Comparison of ENCODE assay signal across 30 cellular contexts in genomic region chr16:1076801-1077576, GRCh38. TPM values are rescaled to one million over a fixed set of nuclear protein-coding genes. Genes with fewer than 3 reads are reported as not detected.
"Had no signal": no experiment of that assay in that cellular context is flagged by ENCODE, and none has a peak within 500 bp of the region (broad histone marks: within the 10 kb centered on the region; RNA-seq: fewer than 3 reads in every experiment).

No MANE protein-coding gene starts in this region.

- H3K27ac ChIP-seq: foreskin keratinocyte, hepatocyte, left ventricle myocardium inferior, parathyroid adenoma, upper lobe of left lung had no signal

- ATAC-seq: activated CD8-positive, alpha-beta memory T cell treated with anti-CD3 and anti-CD28 coated beads, Interleukin-2, amount 10 ng/mL, durations not matched to agents 7 days and 5 days; activated CD8-positive, alpha-beta T cell treated with anti-CD3 and anti-CD28 coated beads for 36 hours; foreskin keratinocyte; natural killer cell; T-helper 17 cell had no signal

- H3K4me1 Mint-ChIP-seq: activated CD4-positive, alpha-beta T cell treated with anti-CD3 and anti-CD28 coated beads, Interleukin-2, amount 10 ng/mL, durations not matched to agents 24 days and 14 days; activated CD8-positive, alpha-beta memory T cell treated with anti-CD3 and anti-CD28 coated beads, Interleukin-2, amount 10 ng/mL, durations not matched to agents 7 days and 5 days; activated naive CD4-positive, alpha-beta T cell treated with anti-CD3 and anti-CD28 coated beads, Interleukin-2, amount 50 U/mL, for 24 hours; immature natural killer cell; natural killer cell; T-helper 17 cell had no signal

- H3K4me3 Mint-ChIP-seq: activated CD4-positive, alpha-beta T cell treated with anti-CD3 and anti-CD28 coated beads, Interleukin-2, amount 10 ng/mL, durations not matched to agents 24 days and 14 days; activated CD8-positive, alpha-beta memory T cell treated with anti-CD3 and anti-CD28 coated beads, Interleukin-2, amount 10 ng/mL, durations not matched to agents 7 days and 5 days; activated CD8-positive, alpha-beta T cell treated with anti-CD3 and anti-CD28 coated beads for 36 hours; activated naive CD4-positive, alpha-beta T cell treated with anti-CD3 and anti-CD28 coated beads, Interleukin-2, amount 50 U/mL, for 24 hours; activated T-helper 1 cell treated with anti-CD3 and anti-CD28 coated beads, Interleukin-12 subunit alpha, Interleukin-12 subunit beta, Interleukin-2, Interleukin-4 antibody, amounts not matched to agents 30 ng/mL and 10 ng/mL and 1 ng/mL, durations not matched to agents 14 hours and 24 hours and 36 hours; immature natural killer cell; natural killer cell; T-helper 17 cell had no signal

- H3K27me3 Mint-ChIP-seq: activated CD4-positive, alpha-beta T cell treated with anti-CD3 and anti-CD28 coated beads, Interleukin-2, amount 10 ng/mL, durations not matched to agents 24 days and 14 days had no signal

- DNase-seq: activated CD4-positive, alpha-beta T cell treated with anti-CD3 and anti-CD28 coated beads, Interleukin-2, amount 10 ng/mL, durations not matched to agents 24 days and 14 days; activated CD8-positive, alpha-beta memory T cell treated with anti-CD3 and anti-CD28 coated beads, Interleukin-2, amount 10 ng/mL, durations not matched to agents 7 days and 5 days; activated CD8-positive, alpha-beta T cell treated with anti-CD3 and anti-CD28 coated beads for 36 hours; activated gamma-delta T cell treated with Interleukin-2 at 50 U/mL for 16 hours; aorta; central memory CD4-positive, alpha-beta T cell; dermis blood vessel endothelial cell; effector CD8-positive, alpha-beta T cell; foreskin keratinocyte; immature natural killer cell; left ventricle myocardium inferior; midbrain; natural killer cell; nucleus accumbens; stimulated activated CD4-positive, alpha-beta T cell treated with anti-CD3 and anti-CD28 coated beads, Interleukin-2, amount 100 ng/mL, for 48 hours; stimulated activated CD8-positive, alpha-beta memory T cell treated with anti-CD3 and anti-CD28 coated beads, Interleukin-4, amount 100 ng/mL, for 48 hours; stimulated activated naive CD4-positive, alpha-beta T cell; SW 1271; T-helper 17 cell had no signal

- H3K27ac Mint-ChIP-seq: activated CD4-positive, alpha-beta T cell treated with anti-CD3 and anti-CD28 coated beads, Interleukin-2, amount 10 ng/mL, durations not matched to agents 24 days and 14 days; activated CD8-positive, alpha-beta memory T cell treated with anti-CD3 and anti-CD28 coated beads, Interleukin-2, amount 10 ng/mL, durations not matched to agents 7 days and 5 days; activated CD8-positive, alpha-beta T cell treated with anti-CD3 and anti-CD28 coated beads for 36 hours; activated naive CD4-positive, alpha-beta T cell treated with anti-CD3 and anti-CD28 coated beads, Interleukin-2, amount 50 U/mL, for 24 hours; activated T-helper 1 cell treated with anti-CD3 and anti-CD28 coated beads, Interleukin-12 subunit alpha, Interleukin-12 subunit beta, Interleukin-2, Interleukin-4 antibody, amounts not matched to agents 30 ng/mL and 10 ng/mL and 1 ng/mL, durations not matched to agents 14 hours and 24 hours and 36 hours; immature natural killer cell; natural killer cell; T-helper 17 cell had no signal

- H3K36me3 ChIP-seq: left ventricle myocardium inferior, upper lobe of left lung had no signal

- H3K9me3 Mint-ChIP-seq: activated CD4-positive, alpha-beta T cell treated with anti-CD3 and anti-CD28 coated beads, Interleukin-2, amount 10 ng/mL, durations not matched to agents 24 days and 14 days; activated CD8-positive, alpha-beta T cell treated with anti-CD3 and anti-CD28 coated beads for 36 hours; activated naive CD4-positive, alpha-beta T cell treated with anti-CD3 and anti-CD28 coated beads, Interleukin-2, amount 50 U/mL, for 24 hours; activated T-helper 1 cell treated with anti-CD3 and anti-CD28 coated beads, Interleukin-12 subunit alpha, Interleukin-12 subunit beta, Interleukin-2, Interleukin-4 antibody, amounts not matched to agents 30 ng/mL and 10 ng/mL and 1 ng/mL, durations not matched to agents 14 hours and 24 hours and 36 hours; immature natural killer cell; natural killer cell had no signal

- H3K4me1 ChIP-seq: foreskin keratinocyte, left ventricle myocardium inferior, parathyroid adenoma had no signal

- H3K9ac ChIP-seq: parathyroid adenoma had no signal

- H3K36me3 Mint-ChIP-seq: activated CD8-positive, alpha-beta memory T cell treated with anti-CD3 and anti-CD28 coated beads, Interleukin-2, amount 10 ng/mL, durations not matched to agents 7 days and 5 days; activated naive CD4-positive, alpha-beta T cell treated with anti-CD3 and anti-CD28 coated beads, Interleukin-2, amount 50 U/mL, for 24 hours; immature natural killer cell; natural killer cell had no signal

- H3K4me3 ChIP-seq: hepatocyte, left ventricle myocardium inferior, upper lobe of left lung had no signal

- H3K9me3 ChIP-seq: left ventricle myocardium inferior, upper lobe of left lung had no signal

RNA-seq across cellular contexts. Expression of gene SSTR5, which starts 4.4 kb away (rescaled TPM):
- total RNA-seq: activated CD4-positive, alpha-beta T cell treated with anti-CD3 and anti-CD28 coated beads, Interleukin-2, amount 10 ng/mL, durations not matched to agents 24 days and 14 days; activated CD8-positive, alpha-beta memory T cell treated with anti-CD3 and anti-CD28 coated beads, Interleukin-2, amount 10 ng/mL, durations not matched to agents 7 days and 5 days; activated CD8-positive, alpha-beta T cell treated with anti-CD3 and anti-CD28 coated beads for 36 hours; activated T-helper 1 cell treated with anti-CD3 and anti-CD28 coated beads, Interleukin-12 subunit alpha, Interleukin-12 subunit beta, Interleukin-2, Interleukin-4 antibody, amounts not matched to agents 30 ng/mL and 10 ng/mL and 1 ng/mL, durations not matched to agents 14 hours and 24 hours and 36 hours; foreskin keratinocyte; glomerular endothelial cell; kidney epithelial cell; natural killer cell; T-helper 17 cell; upper lobe of left lung had no signal
- polyA plus RNA-seq: foreskin keratinocyte, immature natural killer cell, thymus had no signal

RNA-seq across cellular contexts. Expression of gene C1QTNF8, which starts 19.1 kb away (rescaled TPM):
- total RNA-seq: activated CD4-positive, alpha-beta T cell treated with anti-CD3 and anti-CD28 coated beads, Interleukin-2, amount 10 ng/mL, durations not matched to agents 24 days and 14 days; activated CD8-positive, alpha-beta memory T cell treated with anti-CD3 and anti-CD28 coated beads, Interleukin-2, amount 10 ng/mL, durations not matched to agents 7 days and 5 days; activated CD8-positive, alpha-beta T cell treated with anti-CD3 and anti-CD28 coated beads for 36 hours; activated T-helper 1 cell treated with anti-CD3 and anti-CD28 coated beads, Interleukin-12 subunit alpha, Interleukin-12 subunit beta, Interleukin-2, Interleukin-4 antibody, amounts not matched to agents 30 ng/mL and 10 ng/mL and 1 ng/mL, durations not matched to agents 14 hours and 24 hours and 36 hours; dermis blood vessel endothelial cell; foreskin keratinocyte; glomerular endothelial cell; hepatocyte; kidney epithelial cell; left ventricle myocardium inferior; lung microvascular endothelial cell; natural killer cell; renal cortical epithelial cell; T-helper 17 cell had no signal
- polyA plus RNA-seq: esophagus, foreskin keratinocyte, hepatocyte, immature natural killer cell had no signal
